8 cellular contexts compared by ENCODE assay signal in the genomic region with DNA sequence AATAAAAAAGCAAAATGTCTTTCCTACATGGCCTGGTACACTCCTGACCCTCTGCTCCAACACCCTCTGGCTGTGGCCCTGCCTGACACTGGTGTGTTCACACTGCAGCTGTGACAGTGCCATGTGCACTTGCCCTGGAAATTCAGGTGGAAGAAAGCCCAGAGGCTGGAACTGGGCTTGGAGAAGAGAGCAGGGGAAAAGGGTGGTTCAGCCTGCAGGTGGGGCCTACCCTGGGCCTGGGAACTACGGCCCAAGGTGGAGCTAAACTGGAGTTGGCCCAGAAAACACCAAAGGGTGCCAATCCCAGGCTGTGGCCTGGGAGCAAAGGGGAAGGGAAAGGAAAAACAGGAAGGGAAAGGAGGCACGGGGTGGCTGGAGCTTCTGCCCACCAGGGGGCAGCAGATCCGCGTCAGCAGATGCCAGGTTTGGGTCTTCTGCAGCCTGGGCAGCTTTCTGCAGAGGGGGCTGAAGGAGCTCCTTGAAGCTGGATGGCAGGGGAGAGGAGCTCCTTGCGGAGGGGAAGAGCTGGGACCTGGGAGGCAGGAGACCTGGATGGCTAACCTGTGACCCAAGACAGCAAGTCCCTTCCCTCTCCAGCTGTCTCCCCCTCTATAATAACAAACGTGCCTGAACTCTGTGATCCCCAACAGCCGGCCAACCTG. TPM values are rescaled to one million over a fixed set of nuclear protein-coding genes. Genes with fewer than 3 reads are reported as not detected.
A peak's percentile ranks its signal among the peaks of the same experiment; 100 is the strongest.
DNase-seq lines count a peak whose midpoint lies in the region; ATAC-seq and TF ChIP-seq lines count a peak whose summit lies in the region.

No MANE protein-coding gene starts in this region.

- no TSS peak for BruUV-seq in A673 (replicated peaks; lab: Mats Ljungman, UMichigan)

- H3K4me1 ChIP-seq in A673 (ENCODE audit: insufficient read depth, low read length, poor library complexity, severe bottlenecking), result no peaks in the 10 kb centered on the region
- peaks cover 0 to 18% (median 7%) of the 10 kb centered on the region in 4 donors for H3K4me1 ChIP-seq in right lobe of liver

- H3K27me3 ChIP-seq in A673 (replicated peaks; ENCODE audit: insufficient read depth, low read depth, low read length, poor library complexity) (no peaks in the 10 kb centered on the region), right lobe of liver (no peaks in the 10 kb centered on the region)

- CTCF ChIA-PET in A673 (lab: Charles Lee), result interaction anchor here (0.5 to 1.7 kb wide), 9 partner anchors 9 to 122 kb away, joined by 4 to 19 read pairs (median 7); a partner anchor contains a TSS

- POLR2A ChIA-PET in A673 (lab: Charles Lee; ENCODE audit: low non-redundant PET), result no interaction called here

- TF ChIP-seq POLR2A in NB4 (IDR thresholded peaks at IDR 0.05; ENCODE audit: extremely low read depth, insufficient read length), result no peak
- TF ChIP-seq POLR2A in right lobe of liver (IDR thresholded peaks at IDR 0.05), result no peak

- WGBS in right lobe of liver (ENCODE audit: insufficient coverage, low coverage, low lambda C conversion rate, missing lambda C conversion rate), result 0% methylated on average over 4 of the region's 7 CpGs

- ATAC-seq in right lobe of liver (peak; percentile 87 to 93 (median 89)), GM18867 (IDR thresholded peaks at IDR 0.05; ENCODE audit: unreplicated experiment) (no peak)

- H3K27ac ChIP-seq in A673 (ENCODE audit: low read depth, low read length, poor library complexity, severe bottlenecking) (peak overlapping the region; percentile 47), coronary artery (peak overlapping the region in 1 of 2 donors; percentile 61), right lobe of liver (peak overlapping the region in 2 of 3 donors; percentile 19 to 59)

- intact Hi-C loops in A673 (cut with micrococcal nuclease; ENCODE audit: unreplicated experiment) (loop anchor here (1.0 kb wide), 1 partner anchor 97 kb away; no protein-coding TSS in a partner anchor), right lobe of liver (cut with DNase I) (no loop called here)

- TF ChIP-seq CTCF in A673 (conservative IDR thresholded peaks at IDR 0.05; ENCODE audit: low read depth, low read length) (peak; percentile 98), GM12864 (IDR thresholded peaks at IDR 0.05; ENCODE audit: low read depth, low read length, missing control alignments) (peak; percentile 99), NB4 (IDR thresholded peaks at IDR 0.05; ENCODE audit: low read depth, low read length) (peak; percentile 94), coronary artery (IDR thresholded peaks at IDR 0.05) (peak; percentile 89), right lobe of liver (IDR thresholded peaks at IDR 0.05) (peak; percentile 90 to 98 (median 97))

- H3K9me3 ChIP-seq in A673 (ENCODE audit: low read depth, low read length, poor library complexity, severe bottlenecking) (no peaks in the 10 kb centered on the region), right lobe of liver (no peaks in the 10 kb centered on the region)

- H3K36me3 ChIP-seq in A673 (ENCODE audit: insufficient read depth, low read length, poor library complexity, severe bottlenecking), result peaks cover 5% of the 10 kb centered on the region
- peaks cover 0 to 14% (median 1%) of the 10 kb centered on the region in 4 donors for H3K36me3 ChIP-seq in right lobe of liver

- DNase-seq in A673 (ENCODE audit: low spot score) (peak; percentile 84), GM12864 (ENCODE audit: low read depth) (no peak), NB4 (ENCODE audit: low read depth) (peak; percentile 82), coronary artery (ENCODE audit: low spot score) (peak; percentile 77), right lobe of liver (peak; percentile 76 to 91 (median 89))
- peak; percentile 70 to 71 for DNase-seq in activated CD4-positive, alpha-beta T cell treated with anti-CD3 and anti-CD28 coated beads for 4 hours
- DNase-seq in stimulated activated CD4-positive, alpha-beta T cell treated with anti-CD3 and anti-CD28 coated beads, TNF-alpha, amount 100 ng/mL, for 4 hours (ENCODE audit: low read depth in 3 of 3), result peak; percentile 47 to 68 (median 60)

- H3K4me3 ChIP-seq in A673 (ENCODE audit: low read depth, low read length, poor library complexity, severe bottlenecking) (no peak overlapping the region), GM12864 (ENCODE audit: low read depth, low read length) (peak overlapping the region; percentile 8; the same call in 1 of the 2 replicates), NB4 (ENCODE audit: low read depth, low read length) (no peak overlapping the region), coronary artery (no peak overlapping the region), right lobe of liver (no peak overlapping the region)

RNA-seq across cellular contexts. Expression of a gene that starts 15.4 kb away (rescaled TPM):
- total RNA-seq in A673 (2021), result 68.6 and 74.7 TPM in 2 replicates
- total RNA-seq in right lobe of liver, result 10 to 100 TPM; 14.3 to 18.5 (median 17.0) TPM

RNA-seq across cellular contexts. Expression of a gene that starts 18.3 kb away (rescaled TPM):
- total RNA-seq in A673 (2021) (22.9 and 29.0 TPM in 2 replicates), right lobe of liver (10 to 100 TPM; 19.9 to 35.0 (median 26.8) TPM)
